Comparison of ENCODE assay signal across 32 cellular contexts in the genomic region with DNA sequence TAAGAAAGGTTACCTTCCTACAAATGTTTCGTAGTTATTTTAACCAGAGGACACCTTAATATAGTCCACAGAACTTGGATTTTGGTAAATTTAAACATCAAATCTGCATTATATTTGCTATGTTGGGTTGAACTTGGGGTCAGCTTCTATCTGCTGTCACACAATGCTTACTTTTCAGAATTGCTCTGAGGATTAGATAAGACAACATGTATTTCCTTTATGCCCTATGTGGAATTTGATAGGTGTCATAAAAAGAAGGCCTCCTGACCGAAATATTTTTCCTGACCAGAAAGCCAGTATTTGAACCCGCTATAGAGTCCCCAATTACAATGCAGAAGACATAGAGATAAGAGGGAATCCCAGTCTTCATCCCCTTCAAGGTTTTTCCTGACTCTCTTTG. TPM values are rescaled to one million over a fixed set of nuclear protein-coding genes. Genes with fewer than 3 reads are reported as not detected.
"Had no signal": no experiment of that assay in that cellular context is flagged by ENCODE, and none has a peak within 500 bp of the region (broad histone marks: within the 10 kb centered on the region; RNA-seq: fewer than 3 reads in every experiment).

No MANE protein-coding gene starts in this region.

- FAIRE-seq: endothelial cell of umbilical vein, kidney had no signal

- ATAC-seq: esophagus mucosa, gastrocnemius medialis, heart right ventricle, left lung, left ventricle myocardium superior, lower lobe of right lung had no signal

- H3K4me1 ChIP-seq: esophagus squamous epithelium, left lung, lower lobe of right lung had no signal

- H3K36me3 Mint-ChIP-seq: immature natural killer cell, mesothelial cell of epicardium had no signal

- DNase-seq: cerebellar nuclear complex; colonic mucosa; cortex of kidney; effector CD4-positive, alpha-beta T cell; effector memory CD4-positive, alpha-beta T cell; erythroblast; esophagus squamous epithelium; foreskin fibroblast; foreskin melanocyte; gastrocnemius medialis; glutamatergic neuron; head of caudate nucleus; heart right ventricle; hypothalamus; immature natural killer cell; islet precursor cell; kidney; kidney glomerular epithelial cell; left lung; left ventricle myocardium superior; lower lobe of right lung; mesenchymal stem cell had no signal

- H3K4me3 Mint-ChIP-seq: central memory CD8-positive, alpha-beta T cell; dendritic cell treated with granulocyte-macrophage colony-stimulating factor and Interleukin-4, amounts not matched to agents 40 ng/mL and 50 ng/mL, for 4 days; immature natural killer cell; mesothelial cell of epicardium had no signal

- H3K9me3 Mint-ChIP-seq: central memory CD8-positive, alpha-beta T cell; dendritic cell treated with granulocyte-macrophage colony-stimulating factor and Interleukin-4, amounts not matched to agents 40 ng/mL and 50 ng/mL, for 4 days; mesothelial cell of epicardium had no signal

- H3K9me3 ChIP-seq: colonic mucosa, esophagus squamous epithelium, gastrocnemius medialis, heart right ventricle, left lung, lower lobe of right lung had no signal

- H3K36me3 ChIP-seq: colonic mucosa, esophagus squamous epithelium, gastrocnemius medialis, heart right ventricle, left lung, lower lobe of right lung had no signal

- H3K27me3 ChIP-seq: colonic mucosa, gastrocnemius medialis had no signal

- H3K27ac Mint-ChIP-seq: dendritic cell treated with granulocyte-macrophage colony-stimulating factor and Interleukin-4, amounts not matched to agents 40 ng/mL and 50 ng/mL, for 4 days; immature natural killer cell; mesothelial cell of epicardium had no signal

- H3K27ac ChIP-seq: colonic mucosa, epithelial cell of prostate, esophagus squamous epithelium, gastrocnemius medialis, heart right ventricle, left lung, lower lobe of right lung had no signal

- H3K4me1 Mint-ChIP-seq: central memory CD8-positive, alpha-beta T cell; immature natural killer cell; mesothelial cell of epicardium had no signal

- H3K4me3 ChIP-seq: colonic mucosa, esophagus squamous epithelium, gastrocnemius medialis, heart right ventricle, left lung, lower lobe of right lung had no signal

RNA-seq across cellular contexts. Expression of gene MTTP, which starts 4.1 kb away (rescaled TPM):
- total RNA-seq: chondrocyte, dermis microvascular lymphatic vessel endothelial cell, endothelial cell of umbilical vein, esophagus mucosa, glomerular endothelial cell, lung microvascular endothelial cell, mesothelial cell of epicardium had no signal
- polyA plus RNA-seq: endothelial cell of umbilical vein, immature natural killer cell had no signal
